Comparison of ENCODE assay signal across 8 cellular contexts in genomic region chr2:82165377-82165776, GRCh38.
"Had no signal": no experiment of that assay in that cellular context is flagged by ENCODE, and none has a peak within 500 bp of the region (broad histone marks: within the 10 kb centered on the region; RNA-seq: fewer than 3 reads in every experiment).

No MANE protein-coding gene starts in this region.

- DNase-seq: GDM1, GF-D8 had no signal

- FAIRE-seq: G401.6, GM12878, GM12891, GM12892, GM18507, GM19239 had no signal

- ATAC-seq: GM12878 had no signal

- H3K4me3 ChIP-seq: GM12878 had no signal
